19 cellular contexts compared by ENCODE assay signal in the genomic region with DNA sequence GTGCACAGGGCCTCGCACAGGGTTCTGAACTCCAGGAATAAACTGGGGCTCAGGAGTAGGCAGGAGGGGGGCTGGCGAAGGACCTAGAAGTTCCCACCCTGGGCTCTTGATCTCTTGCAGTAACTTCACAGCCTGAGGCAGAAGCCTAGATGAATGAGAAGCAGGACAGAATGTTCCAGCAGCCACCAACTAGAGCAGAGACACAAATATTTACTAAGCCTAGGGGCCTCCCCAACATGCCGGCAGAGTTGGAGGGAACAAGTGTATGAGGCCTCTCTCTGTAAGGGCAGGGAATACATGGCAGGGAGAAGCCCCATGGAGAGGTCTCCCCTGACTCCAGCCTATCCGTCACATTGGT. TPM values are rescaled to one million over a fixed set of nuclear protein-coding genes. Genes with fewer than 3 reads are reported as not detected.
DNase-seq lines count a peak whose midpoint lies in the region; ATAC-seq, FAIRE-seq and TF ChIP-seq lines count a peak whose summit lies in the region.
"Had no signal": no experiment of that assay in that cellular context is flagged by ENCODE, and none has a peak within 500 bp of the region (broad histone marks: within the 10 kb centered on the region; RNA-seq: fewer than 3 reads in every experiment).

No MANE protein-coding gene starts in this region.

- peak overlapping the region; percentile 66 for H3K27ac Mint-ChIP-seq in Calu3 (ENCODE audit: unreplicated experiment)
- H3K27ac Mint-ChIP-seq: activated naive CD8-positive, alpha-beta T cell treated with anti-CD3 and anti-CD28 coated beads for 36 hours; naive thymus-derived CD4-positive, alpha-beta T cell; stimulated activated naive B cell treated with anti-CD40 and anti-IgM and Interleukin-4, amounts not matched to agents 10 μg/mL and 1 μg/mL and 100 μg/mL, for 72 hours had no signal

- H3K36me3 ChIP-seq in body of pancreas (replicated peaks in 1 of 2; ENCODE audit: insufficient read depth in 1 of 2, low read depth in 2 of 2) (no peaks in the 10 kb centered on the region), mesenchymal stem cell (ENCODE audit: control insufficient read depth in 1 of 2, insufficient read depth in 2 of 2, low read depth in 1 of 2, low read length in 2 of 2) (no peaks in the 10 kb centered on the region), thoracic aorta (no peaks in the 10 kb centered on the region), small intestine (ENCODE audit: control insufficient read depth in 2 of 2, insufficient read depth in 2 of 2, low read length in 2 of 2) (no peaks in the 10 kb centered on the region)
- H3K36me3 ChIP-seq: cardiac muscle cell had no signal

- H3K4me3 ChIP-seq in body of pancreas (no peak overlapping the region), mesenchymal stem cell (ENCODE audit: insufficient read depth in 1 of 2, low read depth in 1 of 2, low read length in 2 of 2) (no peak overlapping the region), thoracic aorta (no peak overlapping the region), small intestine (ENCODE audit: low read depth in 1 of 2, low read length in 2 of 2) (no peak overlapping the region)
- H3K4me3 ChIP-seq: cardiac muscle cell had no signal

- no peak for ATAC-seq in body of pancreas
- no peak for ATAC-seq in thoracic aorta (ENCODE audit: insufficient number of reproducible peaks, low FRiP score, low read depth)
- no peak for ATAC-seq in HG02852 (IDR thresholded peaks at IDR 0.05; ENCODE audit: unreplicated experiment)
- ATAC-seq: naive thymus-derived CD4-positive, alpha-beta T cell; stimulated activated naive B cell treated with anti-CD40 and anti-IgM and Interleukin-4, amounts not matched to agents 10 μg/mL and 1 μg/mL and 100 μg/mL, for 72 hours had no signal

- peak overlapping the region in 1 of 2 experiments; percentile 30 for H3K4ac ChIP-seq in mesenchymal stem cell (ENCODE audit: low read depth in 1 of 2, low read length in 2 of 2)

- no peaks in the 10 kb centered on the region for H3K27me3 Mint-ChIP-seq in Calu3 (ENCODE audit: unreplicated experiment)

- H2AK5ac ChIP-seq in mesenchymal stem cell (ENCODE audit: low read length, severe bottlenecking) = no peak overlapping the region

- DNase-seq in Calu3 (no peak), body of pancreas (peak in 1 of 4 donors; percentile 24), mesenchymal stem cell (peak; percentile 54), thoracic aorta (ENCODE audit: low spot score) (no peak), HEK293T (ENCODE audit: extremely low spot score) (no peak), NCI-H524 (lab: John Stamatoyannopoulos, UW) (no peak), small intestine (no peak)
- DNase-seq: activated CD4-positive, CD25-positive, alpha-beta regulatory T cell; activated naive CD8-positive, alpha-beta T cell treated with anti-CD3 and anti-CD28 coated beads for 36 hours; head of caudate nucleus; naive thymus-derived CD4-positive, alpha-beta T cell; NCI-H1092 treated with DMSO at 0.1 percent for 48 hours; NCI-H69; stimulated activated naive B cell treated with anti-CD40 and anti-IgM and Interleukin-4, amounts not matched to agents 10 μg/mL and 1 μg/mL and 100 μg/mL, for 72 hours; T-helper 9 cell had no signal

- H3K4me2 ChIP-seq in mesenchymal stem cell (ENCODE audit: low read length, poor library complexity, severe bottlenecking) = no peak overlapping the region
- H3K4me2 ChIP-seq: KMS-11 had no signal

- H3K27ac ChIP-seq in body of pancreas = peak overlapping the region; percentile 47 to 77 (median 70)
- H3K27ac ChIP-seq in mesenchymal stem cell (ENCODE audit: low read length, poor library complexity, severe bottlenecking) = no peak overlapping the region
- peak overlapping the region; percentile 70 to 83 for H3K27ac ChIP-seq in thoracic aorta
- peak overlapping the region in 1 of 2 donors; percentile 19 for H3K27ac ChIP-seq in small intestine (ENCODE audit: low read depth in 1 of 2, low read length in 1 of 2)
- H3K27ac ChIP-seq: cardiac muscle cell, KMS-11 had no signal

- BruUV-seq in Calu3 (replicated peaks; lab: Mats Ljungman, UMichigan) = no TSS peak

- H2BK120ac ChIP-seq in mesenchymal stem cell (ENCODE audit: low read depth, low read length) = no peak overlapping the region

- POLR2A ChIA-PET in HEK293T (lab: Yijun Ruan, JAX) = interaction anchor here (6.6 kb wide), 1 partner anchor 25 kb away, joined by 38 read pairs; a partner anchor contains a TSS

- no peak overlapping the region for H3K9ac ChIP-seq in mesenchymal stem cell (ENCODE audit: low read length)
- H3K9ac ChIP-seq: KMS-11 had no signal

- peaks cover 7% of the 10 kb centered on the region for H3K36me3 Mint-ChIP-seq in Calu3 (ENCODE audit: insufficient read depth, unreplicated experiment)
- H3K36me3 Mint-ChIP-seq: activated naive CD8-positive, alpha-beta T cell treated with anti-CD3 and anti-CD28 coated beads for 36 hours; stimulated activated naive B cell treated with anti-CD40 and anti-IgM and Interleukin-4, amounts not matched to agents 10 μg/mL and 1 μg/mL and 100 μg/mL, for 72 hours had no signal

- H3K27me3 ChIP-seq in body of pancreas (no peaks in the 10 kb centered on the region), mesenchymal stem cell (ENCODE audit: control insufficient read depth in 1 of 2, insufficient read depth in 1 of 2, low read length in 2 of 2) (peaks cover 5 to 41% of the 10 kb centered on the region in 2 experiments), thoracic aorta (replicated peaks; ENCODE audit: insufficient read depth) (no peaks in the 10 kb centered on the region), small intestine (ENCODE audit: control insufficient read depth in 2 of 2, insufficient read depth in 2 of 2, low read length in 2 of 2) (no peaks in the 10 kb centered on the region)
- H3K27me3 ChIP-seq: cardiac muscle cell had no signal

- no peak overlapping the region for H3K14ac ChIP-seq in mesenchymal stem cell (ENCODE audit: low read length in 2 of 2)

- peaks cover 66% of the 10 kb centered on the region for H3K4me1 Mint-ChIP-seq in Calu3 (ENCODE audit: low read depth, unreplicated experiment)

- no peaks in the 10 kb centered on the region for H3K9me3 ChIP-seq in body of pancreas
- no peaks in the 10 kb centered on the region for H3K9me3 ChIP-seq in mesenchymal stem cell (ENCODE audit: control insufficient read depth, low read length)
- H3K9me3 ChIP-seq in thoracic aorta = no peaks in the 10 kb centered on the region
- H3K9me3 ChIP-seq in small intestine (ENCODE audit: control insufficient read depth, low read depth) = no peaks in the 10 kb centered on the region

- no peak for TF ChIP-seq CTCF in Calu3 (IDR thresholded peaks at IDR 0.05; ENCODE audit: unreplicated experiment)
- TF ChIP-seq CTCF in body of pancreas (IDR thresholded peaks at IDR 0.05) = no peak
- TF ChIP-seq CTCF in thoracic aorta (IDR thresholded peaks at IDR 0.05) = no peak

- FAIRE-seq in small intestine (lab: Jason Lieb, UNC) = no peak
- FAIRE-seq: D721Med had no signal

- TF ChIP-seq POLR2A in body of pancreas (IDR thresholded peaks at IDR 0.05) = no peak

- no peaks in the 10 kb centered on the region for H3K79me1 ChIP-seq in mesenchymal stem cell (replicated peaks; ENCODE audit: low read length, poor library complexity, severe bottlenecking)

- no peak overlapping the region for H2AFZ ChIP-seq in mesenchymal stem cell (ENCODE audit: low read depth, low read length)

- intact Hi-C loops in Calu3 (cut with micrococcal nuclease; ENCODE audit: unreplicated experiment) = no loop called here
- intact Hi-C loops in body of pancreas (cut with DNase I) = no loop called here

- WGBS in body of pancreas, 2 donors = 74 to 79% methylated on average over 4 of the region's 4 CpGs
- WGBS in mesenchymal stem cell = 76% methylated on average over 4 of the region's 4 CpGs
- 82 to 87% (median 87%) methylated on average over 4 of the region's 4 CpGs for WGBS in small intestine, 3 donors

- no peak overlapping the region for H2BK15ac ChIP-seq in mesenchymal stem cell (ENCODE audit: low read depth, poor library complexity, severe bottlenecking)

- peaks cover 55% of the 10 kb centered on the region for H3K4me1 ChIP-seq in body of pancreas
- H3K4me1 ChIP-seq in mesenchymal stem cell (ENCODE audit: control insufficient read depth, insufficient read depth, low read depth, low read length) = peaks cover 4% of the 10 kb centered on the region
- H3K4me1 ChIP-seq in thoracic aorta (ENCODE audit: control insufficient read depth in 1 of 2, low read depth in 2 of 2) = peaks cover 35 to 63% of the 10 kb centered on the region in 2 donors
- peaks cover 0 to 12% of the 10 kb centered on the region in 2 donors for H3K4me1 ChIP-seq in small intestine (ENCODE audit: control insufficient read depth in 2 of 2, insufficient read depth in 1 of 2, low read depth in 1 of 2, low read length in 1 of 2)

- H3K23ac ChIP-seq in mesenchymal stem cell (ENCODE audit: low read length in 2 of 2) = no peak overlapping the region

- H4K8ac ChIP-seq in mesenchymal stem cell (ENCODE audit: low read length) = no peak overlapping the region

- no peaks in the 10 kb centered on the region for H3K9me3 Mint-ChIP-seq in Calu3 (ENCODE audit: low read depth, unreplicated experiment)
- H3K9me3 Mint-ChIP-seq: activated naive CD8-positive, alpha-beta T cell treated with anti-CD3 and anti-CD28 coated beads for 36 hours; naive thymus-derived CD4-positive, alpha-beta T cell; stimulated activated naive B cell treated with anti-CD40 and anti-IgM and Interleukin-4, amounts not matched to agents 10 μg/mL and 1 μg/mL and 100 μg/mL, for 72 hours had no signal

- no peak overlapping the region for H4K91ac ChIP-seq in mesenchymal stem cell (ENCODE audit: low read length)

- no peak overlapping the region for H3K4me3 Mint-ChIP-seq in Calu3 (ENCODE audit: low read depth, unreplicated experiment)
- H3K4me3 Mint-ChIP-seq: activated naive CD8-positive, alpha-beta T cell treated with anti-CD3 and anti-CD28 coated beads for 36 hours; stimulated activated naive B cell treated with anti-CD40 and anti-IgM and Interleukin-4, amounts not matched to agents 10 μg/mL and 1 μg/mL and 100 μg/mL, for 72 hours had no signal

- CTCF ChIA-PET in Calu3 (lab: Charles Lee) = interaction anchor here (0.7 to 1.3 kb wide), 4 partner anchors 31 to 266 kb away, joined by 3 to 7 read pairs (median 4); no protein-coding TSS in a partner anchor
- CTCF ChIA-PET in HEK293T (lab: Yijun Ruan, JAX) = interaction anchor here (1.6 kb wide), 1 partner anchor 25 kb away, joined by 8 read pairs; a partner anchor contains a TSS

- H2BK12ac ChIP-seq in mesenchymal stem cell (ENCODE audit: low read length in 2 of 2) = peak overlapping the region in 1 of 2 experiments; percentile 27

- peak overlapping the region in 1 of 2 experiments; percentile 34 for H3K18ac ChIP-seq in mesenchymal stem cell (ENCODE audit: low read depth in 1 of 2, low read length in 2 of 2)

- no peak overlapping the region for H2BK5ac ChIP-seq in mesenchymal stem cell (ENCODE audit: low read depth, low read length, poor library complexity, severe bottlenecking)

TF ChIP-seq in HEK293T, 16 proteins besides CTCF, POLR2A, EP300 and RAD21 (continues in another document):
- TF ChIP-seq HDGF (IDR thresholded peaks at IDR 0.05; ENCODE audit: borderline replicate concordance) (no peak), L3MBTL2 (conservative IDR thresholded peaks at IDR 0.05) (no peak), SP1 (IDR thresholded peaks at IDR 0.05) (no peak)

RNA-seq across cellular contexts. Expression of a gene that starts 25.3 kb away (rescaled TPM):
- total RNA-seq in Calu3 (2022) (77.2 and 86.5 TPM in 2 replicates), body of pancreas (10 to 100 TPM; 12.5 to 30.3 TPM), thoracic aorta (10 to 100 TPM; 22.7 to 45.2 TPM)
- polyA plus RNA-seq in mesenchymal stem cell (2013, experiment 1 of 2) = 12.4 TPM
- 12.2 TPM for polyA plus RNA-seq in mesenchymal stem cell (2013, experiment 2 of 2)
- 10 to 100 TPM in 1 of 3 donors, 1 to 10 TPM in 2; 6.5 to 16.9 (median 6.9) TPM for polyA plus RNA-seq in small intestine
